ENCODE assay signal across 1 cellular context in genomic region chr2:25960920-25961319, GRCh38.
TF ChIP-seq lines count a peak whose summit lies in the region.

No MANE protein-coding gene starts in this region.

TF ChIP-seq in GM23338, 12 proteins besides CTCF, POLR2A, EP300 and RAD21 (continued from another document):
- no peak for TF ChIP-seq ZNF462 (CRISPR knock-in tag; IDR thresholded peaks at IDR 0.05)
- TF ChIP-seq CREB1 (CRISPR knock-in tag; IDR thresholded peaks at IDR 0.05; ENCODE audit: low read depth): no peak
- TF ChIP-seq JUNB (IDR thresholded peaks at IDR 0.05; ENCODE audit: unreplicated experiment): no peak
